Comparison of ENCODE assay signal across 15 cellular contexts in genomic region chr6:151998784-151999183, GRCh38.
DNase-seq lines count a peak whose midpoint lies in the region; ATAC-seq and TF ChIP-seq lines count a peak whose summit lies in the region.
"Had no signal": no experiment of that assay in that cellular context is flagged by ENCODE, and none has a peak within 500 bp of the region (broad histone marks: within the 10 kb centered on the region; RNA-seq: fewer than 3 reads in every experiment).

No MANE protein-coding gene starts in this region.

- H3K36me3 ChIP-seq in PC-3 (ENCODE audit: low read depth, low read length) (no peaks in the 10 kb centered on the region), smooth muscle cell (ENCODE audit: low read depth) (no peaks in the 10 kb centered on the region)
- H3K36me3 ChIP-seq: BLaER1 had no signal

- CTCF ChIA-PET in Calu3 (lab: Charles Lee) (no interaction called here), PC-3 (lab: Charles Lee) (no interaction called here)

- 82% methylated on average over 1 of the region's 1 CpG for WGBS in smooth muscle cell (ENCODE audit: low lambda C conversion rate)

- H3K4me2 ChIP-seq in PC-3 (ENCODE audit: low read length) (0 out of 2 replicates have a peak overlapping the region, but pooled peaks have one; percentile 51), smooth muscle cell (no peak overlapping the region)
- H3K4me2 ChIP-seq: BLaER1, SK-N-SH had no signal

- DNase-seq in Calu3 (no peak), PC-3 (peak; percentile 3), foreskin fibroblast (peak; percentile 27 to 65), smooth muscle cell (lab: John Stamatoyannopoulos, UW; ENCODE audit: unreplicated experiment) (no peak), NCI-H82 (lab: John Stamatoyannopoulos, UW) (no peak), GM03348 (ENCODE audit: low spot score) (no peak)
- no peak for DNase-seq in activated CD4-positive, CD25-positive, alpha-beta regulatory T cell (lab: John Stamatoyannopoulos, UW)
- DNase-seq: H9; NCI-H1048; NCI-H146; NCI-H2227 treated with DMSO at 0.1 percent for 48 hours; NCI-H526; NK-92 treated with Interleukin-12 subunit alpha and Interleukin-12 subunit beta, amount 100 ng/mL, for 24 hours; SK-N-SH had no signal

- H4K20me1 ChIP-seq in PC-3 (ENCODE audit: low read length) (no peaks in the 10 kb centered on the region), smooth muscle cell (ENCODE audit: low read depth) (no peaks in the 10 kb centered on the region)
- H4K20me1 ChIP-seq: BLaER1 had no signal

- ATAC-seq in PC-3 = peak; percentile 24; the same call in 1 of the 2 replicates

- BruUV-seq in Calu3 (replicated peaks; lab: Mats Ljungman, UMichigan) (no TSS peak), PC-3 (replicated peaks; lab: Mats Ljungman, UMichigan) (no TSS peak)

- H2AFZ ChIP-seq in PC-3 (ENCODE audit: low read length) = no peak overlapping the region
- no peak overlapping the region for H2AFZ ChIP-seq in smooth muscle cell (ENCODE audit: low read depth)

- intact Hi-C loops in Calu3 (cut with micrococcal nuclease; ENCODE audit: unreplicated experiment) = no loop called here
- intact Hi-C loops in PC-3 (cut with micrococcal nuclease) = no loop called here

- H3F3A ChIP-seq in PC-3 (ENCODE audit: low read length, unreplicated experiment) (no peaks in the 10 kb centered on the region), smooth muscle cell (ENCODE audit: low read depth) (no peaks in the 10 kb centered on the region)

- H3K27me3 Mint-ChIP-seq in Calu3 (ENCODE audit: unreplicated experiment) = no peaks in the 10 kb centered on the region

- peak overlapping the region; percentile 74 for H3K27ac Mint-ChIP-seq in Calu3 (ENCODE audit: unreplicated experiment)
- H3K27ac Mint-ChIP-seq: H9 had no signal

- peak overlapping the region; percentile 5; the same call in 1 of the 2 replicates for H3K27ac ChIP-seq in PC-3 (ENCODE audit: low read length)
- H3K27ac ChIP-seq in smooth muscle cell (ENCODE audit: low read depth) = peak overlapping the region; percentile 36
- H3K27ac ChIP-seq: BLaER1 had no signal

- H3K9me3 ChIP-seq in PC-3 (ENCODE audit: low read length) (no peaks in the 10 kb centered on the region), smooth muscle cell (replicated peaks; ENCODE audit: low read depth) (no peaks in the 10 kb centered on the region)
- H3K9me3 ChIP-seq: BLaER1, SK-N-SH had no signal

- H3K27me3 ChIP-seq in PC-3 (ENCODE audit: low read length) (no peaks in the 10 kb centered on the region), smooth muscle cell (ENCODE audit: low read depth) (no peaks in the 10 kb centered on the region)
- H3K27me3 ChIP-seq: BLaER1 had no signal

- H3K4me1 ChIP-seq in PC-3 (ENCODE audit: insufficient read depth, low read length) (peaks cover 16% of the 10 kb centered on the region), smooth muscle cell (ENCODE audit: low read depth) (no peaks in the 10 kb centered on the region)
- H3K4me1 ChIP-seq: BLaER1 had no signal

- no peaks in the 10 kb centered on the region for H3K9me3 Mint-ChIP-seq in Calu3 (ENCODE audit: low read depth, unreplicated experiment)
- H3K9me3 Mint-ChIP-seq: H9 had no signal

- TF ChIP-seq CTCF in Calu3 (IDR thresholded peaks at IDR 0.05; ENCODE audit: unreplicated experiment) (no peak), PC-3 (conservative IDR thresholded peaks at IDR 0.05; ENCODE audit: low read depth, low read length) (no peak), foreskin fibroblast (IDR thresholded peaks at IDR 0.05; ENCODE audit: low read depth, low read length) (no peak), smooth muscle cell (IDR thresholded peaks at IDR 0.05; ENCODE audit: borderline replicate concordance, insufficient read depth, poor library complexity, severe bottlenecking) (no peak)

- H3K9ac ChIP-seq in PC-3 (ENCODE audit: low read length) = no peak overlapping the region
- no peak overlapping the region for H3K9ac ChIP-seq in smooth muscle cell (ENCODE audit: low read depth)
- H3K9ac ChIP-seq: BLaER1, SK-N-SH had no signal

- H3K4me1 Mint-ChIP-seq in Calu3 (ENCODE audit: low read depth, unreplicated experiment) = peaks cover 11% of the 10 kb centered on the region

- no peaks in the 10 kb centered on the region for H3K9me2 ChIP-seq in PC-3 (replicated peaks; ENCODE audit: low read length)
- H3K9me2 ChIP-seq: SK-N-SH had no signal

- H3K79me2 ChIP-seq in PC-3 (ENCODE audit: low read length) (no peaks in the 10 kb centered on the region), smooth muscle cell (ENCODE audit: low read depth) (no peaks in the 10 kb centered on the region)

- H3K4me3 ChIP-seq in PC-3 (ENCODE audit: low read length) (no peak overlapping the region), foreskin fibroblast (ENCODE audit: low read depth in 1 of 2, low read length in 2 of 2) (no peak overlapping the region), smooth muscle cell (no peak overlapping the region)
- H3K4me3 ChIP-seq: BLaER1 had no signal

- H3K4me3 Mint-ChIP-seq in Calu3 (ENCODE audit: low read depth, unreplicated experiment) = no peak overlapping the region
- H3K4me3 Mint-ChIP-seq: H9 had no signal

- H3K36me3 Mint-ChIP-seq in Calu3 (ENCODE audit: insufficient read depth, unreplicated experiment) = no peaks in the 10 kb centered on the region

- POLR2A ChIA-PET in PC-3 (lab: Charles Lee; ENCODE audit: unreplicated experiment) = no interaction called here

Comparison
In these comparisons a context has a peak if more than half of its experiments do, and no peak if none do; other contexts are left out.
1. DNase-seq: peak in PC-3 (single experiment) and foreskin fibroblast (2 of 2); none in Calu3 (single experiment), smooth muscle cell (single experiment), activated CD4-positive, CD25-positive, alpha-beta regulatory T cell (0 of 4), NCI-H82 (single experiment) and GM03348 (single experiment).